ENCODE assay signal across 16 cellular contexts in the genomic region with DNA sequence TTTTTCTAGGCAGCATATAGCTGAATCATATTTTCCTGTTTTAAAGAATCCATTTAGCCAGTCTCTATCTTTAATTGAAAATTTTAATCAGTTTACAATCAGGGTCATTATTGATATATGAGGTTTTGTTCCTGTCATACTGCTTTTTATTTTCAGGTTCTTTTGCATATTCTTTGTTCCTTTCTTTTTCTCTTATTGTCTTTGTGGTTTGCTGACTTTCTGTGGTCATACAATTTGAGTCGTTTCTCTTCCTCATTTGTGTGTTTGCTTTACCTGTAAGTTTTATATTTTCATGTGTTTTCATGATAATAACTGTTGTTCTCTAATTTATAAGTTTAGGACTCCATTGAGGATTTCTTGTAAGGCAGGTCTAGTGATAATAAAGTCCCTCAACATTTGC.
DNase-seq lines count a peak whose midpoint lies in the region; ATAC-seq lines count a peak whose summit lies in the region.
"Had no signal": no experiment of that assay in that cellular context is flagged by ENCODE, and none has a peak within 500 bp of the region (broad histone marks: within the 10 kb centered on the region; RNA-seq: fewer than 3 reads in every experiment).

No MANE protein-coding gene starts in this region.

- ATAC-seq in HG02588 (IDR thresholded peaks at IDR 0.05; ENCODE audit: unreplicated experiment) (peak; percentile 56), HG03159 (IDR thresholded peaks at IDR 0.05; ENCODE audit: unreplicated experiment) (peak; percentile 86)
- ATAC-seq: lower lobe of right lung had no signal

- no peaks in the 10 kb centered on the region for H3K4me1 ChIP-seq in CD4-positive, alpha-beta memory T cell (ENCODE audit: insufficient read depth, low read length)
- H3K4me1 ChIP-seq: esophagus muscularis mucosa, lower lobe of right lung had no signal

- H3K36me3 ChIP-seq in CD4-positive, alpha-beta memory T cell (ENCODE audit: insufficient read depth, low read length) = no peaks in the 10 kb centered on the region
- H3K36me3 ChIP-seq: esophagus muscularis mucosa, lower lobe of right lung, thoracic aorta had no signal

- no peaks in the 10 kb centered on the region for H3K36me3 Mint-ChIP-seq in CD4-positive, alpha-beta memory T cell

- H3K27me3 ChIP-seq in CD4-positive, alpha-beta memory T cell (ENCODE audit: insufficient read depth, low read length) = no peaks in the 10 kb centered on the region
- H3K27me3 ChIP-seq: esophagus muscularis mucosa had no signal

- intact Hi-C loops in CD4-positive, alpha-beta memory T cell (cut with micrococcal nuclease) = no loop called here

- peaks cover 0 to 8% (median 4%) of the 10 kb centered on the region in 8 donors for H3K9me3 Mint-ChIP-seq in CD4-positive, alpha-beta memory T cell

- CTCF ChIA-PET in CD4-positive, alpha-beta memory T cell (lab: Charles Lee; ENCODE audit: partially characterized antibody) = no interaction called here

- H3K9me3 ChIP-seq in CD4-positive, alpha-beta memory T cell (ENCODE audit: control insufficient read depth in 1 of 2, low read length in 2 of 2) = no peaks in the 10 kb centered on the region
- H3K9me3 ChIP-seq: thoracic aorta had no signal

- DNase-seq in NOMO-1 treated with DMSO at 0.1 percent for 48 hours (lab: John Stamatoyannopoulos, UW; ENCODE audit: unreplicated experiment) (peak; percentile 2), NOMO-1 (lab: John Stamatoyannopoulos, UW; ENCODE audit: unreplicated experiment in 2 of 2) (no peak), inferior parietal cortex (ENCODE audit: extremely low spot score) (no peak), AG08396 (ENCODE audit: low spot score) (no peak), amygdala (lab: John Stamatoyannopoulos, UW) (no peak)
- DNase-seq in CD4-positive, alpha-beta memory T cell = no peak
- DNase-seq: activated CD8-positive, alpha-beta memory T cell treated with anti-CD3 and anti-CD28 coated beads, Interleukin-2, amount 50 U/mL, for 48 hours; lower lobe of right lung; NCI-H748 treated with DMSO at 0.1 percent for 48 hours; SHP77 treated with DMSO at 0.1 percent for 48 hours; small intestine had no signal

- H3K4me1 Mint-ChIP-seq in CD4-positive, alpha-beta memory T cell = no peaks in the 10 kb centered on the region

- H3K27me3 Mint-ChIP-seq in CD4-positive, alpha-beta memory T cell = no peaks in the 10 kb centered on the region

- no peak overlapping the region for H3K27ac ChIP-seq in CD4-positive, alpha-beta memory T cell (ENCODE audit: low read depth, low read length)
- H3K27ac ChIP-seq: esophagus muscularis mucosa, lower lobe of right lung, thoracic aorta, VCaP had no signal

- POLR2A ChIA-PET in CD4-positive, alpha-beta memory T cell (lab: Charles Lee; ENCODE audit: partially characterized antibody) = no interaction called here

- H3K4me3 Mint-ChIP-seq in CD4-positive, alpha-beta memory T cell = no peak overlapping the region

- no peak overlapping the region for H3K27ac Mint-ChIP-seq in CD4-positive, alpha-beta memory T cell

- no peak overlapping the region for H3K4me3 ChIP-seq in CD4-positive, alpha-beta memory T cell (ENCODE audit: low read length in 2 of 2)
- H3K4me3 ChIP-seq: esophagus muscularis mucosa, lower lobe of right lung, thoracic aorta had no signal
